ENCODE assay signal across 22 cellular contexts in genomic region chr1:243428617-243429342, GRCh38.
"Had no signal": no experiment of that assay in that cellular context is flagged by ENCODE, and none has a peak within 500 bp of the region (broad histone marks: within the 10 kb centered on the region; RNA-seq: fewer than 3 reads in every experiment).

No MANE protein-coding gene starts in this region.

- H3K36me3 ChIP-seq: breast epithelium had no signal

- DNase-seq: activated CD4-positive, alpha-beta memory T cell treated with anti-CD3 and anti-CD28 coated beads for 36 hours; activated CD4-positive, alpha-beta T cell treated with anti-CD3 and anti-CD28 coated beads, Interleukin-2, amount 10 ng/mL, durations not matched to agents 7 days and 5 days; activated CD8-positive, alpha-beta memory T cell treated with anti-CD3 and anti-CD28 coated beads, Interleukin-2, amount 50 U/mL, for 4 hours; activated gamma-delta T cell treated with Interleukin-2 at 50 U/mL for 16 hours; activated naive CD4-positive, alpha-beta T cell treated with anti-CD3 and anti-CD28 coated beads for 36 hours; activated T-cell treated with anti-CD3 and anti-CD28 coated beads for 4 hours; activated T-cell treated with anti-CD3 and anti-CD28 coated beads, Interleukin-2, amount 50 U/mL, for 4 hours; adrenal gland; body of pancreas; KG1; NCI-H1092 treated with DMSO at 0.1 percent for 48 hours; NCI-H1417; NCI-H1930; NCI-H2081 treated with DMSO at 0.1 percent for 48 hours; NCI-H226; NCI-H526; NCI-H748 treated with DMSO at 0.1 percent for 48 hours; Right ventricle myocardium superior; T1000 had no signal

- H3K27me3 ChIP-seq: adrenal gland, body of pancreas, breast epithelium had no signal

- H3K27ac ChIP-seq: adrenal gland, body of pancreas, breast epithelium, SK-N-MC had no signal

- ATAC-seq: activated naive CD4-positive, alpha-beta T cell treated with anti-CD3 and anti-CD28 coated beads, Interleukin-2, amount 50 U/mL, for 72 hours; activated T-cell treated with anti-CD3 and anti-CD28 coated beads, Interleukin-2, amount 50 U/mL, for 4 hours; body of pancreas had no signal

- H3K4me1 ChIP-seq: adrenal gland, body of pancreas, breast epithelium had no signal

- H3K4me3 ChIP-seq: adrenal gland, body of pancreas, breast epithelium, SK-N-MC had no signal

- H3K9me3 ChIP-seq: adrenal gland, body of pancreas, breast epithelium had no signal
